In genomic region chr22:29947410-29948387, GRCh38 we compare ENCODE assay signal across 20 cellular contexts.
DNase-seq lines count a peak whose midpoint lies in the region; ATAC-seq lines count a peak whose summit lies in the region.
"Had no signal": no experiment of that assay in that cellular context is flagged by ENCODE, and none has a peak within 500 bp of the region (broad histone marks: within the 10 kb centered on the region; RNA-seq: fewer than 3 reads in every experiment).

No MANE protein-coding gene starts in this region.

- no peak overlapping the region for H3K23ac ChIP-seq in mesenchymal stem cell (ENCODE audit: low read length in 2 of 2)

- H3K4me3 Mint-ChIP-seq in central memory CD8-positive, alpha-beta T cell: no peak overlapping the region
- H3K4me3 Mint-ChIP-seq: activated T-helper 1 cell treated with anti-CD3 and anti-CD28 coated beads, Interleukin-12 subunit alpha, Interleukin-12 subunit beta, Interleukin-2, Interleukin-4 antibody, amounts not matched to agents 30 ng/mL and 10 ng/mL and 1 ng/mL, durations not matched to agents 14 hours and 24 hours and 36 hours; naive thymus-derived CD8-positive, alpha-beta T cell had no signal

- no peak overlapping the region for H2AK5ac ChIP-seq in mesenchymal stem cell (ENCODE audit: low read length, severe bottlenecking)

- WGBS in mesenchymal stem cell: 89% methylated on average over 1 of the region's 4 CpGs

- DNase-seq in AG08395 (ENCODE audit: low spot score): peak; percentile 26
- DNase-seq in central memory CD8-positive, alpha-beta T cell (ENCODE audit: low spot score in 2 of 2): no peak
- no peak for DNase-seq in mesenchymal stem cell
- no peak for DNase-seq in stimulated activated naive CD4-positive, alpha-beta T cell treated with Interleukin-2 at 50 U/mL for 16 hours (lab: John Stamatoyannopoulos, UW)
- DNase-seq in central memory CD4-positive, alpha-beta T cell: no peak
- DNase-seq: activated CD4-positive, alpha-beta T cell treated with anti-CD3 and anti-CD28 coated beads, Interleukin-2, amount 50 U/mL, for 1 hour; anterior cingulate cortex; COR-L47; HCEC 1CT; head of caudate nucleus; left lung; naive thymus-derived CD8-positive, alpha-beta T cell; NCI-H2081; NCI-H82; small intestine had no signal

- no peaks in the 10 kb centered on the region for H3K36me3 ChIP-seq in HUES6 (ENCODE audit: control insufficient read depth, insufficient read depth, low read length)
- no peaks in the 10 kb centered on the region for H3K36me3 ChIP-seq in mesenchymal stem cell (ENCODE audit: control insufficient read depth in 1 of 2, insufficient read depth in 2 of 2, low read depth in 1 of 2, low read length in 2 of 2)
- H3K36me3 ChIP-seq: left lung had no signal

- H2BK5ac ChIP-seq in mesenchymal stem cell (ENCODE audit: low read depth, low read length, poor library complexity, severe bottlenecking): no peak overlapping the region

- no peak overlapping the region for H4K91ac ChIP-seq in mesenchymal stem cell (ENCODE audit: low read length)

- H3K36me3 Mint-ChIP-seq in central memory CD8-positive, alpha-beta T cell (ENCODE audit: insufficient read depth): peaks cover 4% of the 10 kb centered on the region

- no peaks in the 10 kb centered on the region for H3K27me3 ChIP-seq in HUES6 (ENCODE audit: control insufficient read depth, insufficient read depth, low read length)
- H3K27me3 ChIP-seq in mesenchymal stem cell (ENCODE audit: control insufficient read depth in 1 of 2, insufficient read depth in 1 of 2, low read length in 2 of 2): no peaks in the 10 kb centered on the region
- H3K27me3 ChIP-seq: left lung had no signal

- no peak overlapping the region for H4K8ac ChIP-seq in mesenchymal stem cell (ENCODE audit: low read length)

- H3K27me3 Mint-ChIP-seq in central memory CD8-positive, alpha-beta T cell: no peaks in the 10 kb centered on the region
- H3K27me3 Mint-ChIP-seq: naive thymus-derived CD8-positive, alpha-beta T cell had no signal

- H3K4me1 ChIP-seq in HUES6 (ENCODE audit: control insufficient read depth, insufficient read depth, low read length) (peaks cover 38% of the 10 kb centered on the region), mesenchymal stem cell (ENCODE audit: control insufficient read depth, insufficient read depth, low read depth, low read length) (peaks cover 1% of the 10 kb centered on the region)

- peaks cover 60% of the 10 kb centered on the region for H3K4me1 Mint-ChIP-seq in central memory CD8-positive, alpha-beta T cell

- no peak overlapping the region for H3K18ac ChIP-seq in mesenchymal stem cell (ENCODE audit: low read depth in 1 of 2, low read length in 2 of 2)

- ATAC-seq in central memory CD8-positive, alpha-beta T cell (replicated peaks; ENCODE audit: extremely low read depth, poor library complexity, severe bottlenecking): no peak
- ATAC-seq in HG03097 (IDR thresholded peaks at IDR 0.05; ENCODE audit: low FRiP score, unreplicated experiment): no peak
- ATAC-seq in HG02642 (IDR thresholded peaks at IDR 0.05; ENCODE audit: poor library complexity, unreplicated experiment): no peak
- ATAC-seq: left lung; naive thymus-derived CD8-positive, alpha-beta T cell had no signal

- H3K4me3 ChIP-seq in HUES6 (ENCODE audit: low read depth, low read length) (no peak overlapping the region), mesenchymal stem cell (ENCODE audit: insufficient read depth in 1 of 2, low read depth in 1 of 2, low read length in 2 of 2) (no peak overlapping the region)
- H3K4me3 ChIP-seq: left lung had no signal

- H3K9me3 ChIP-seq in HUES6 (ENCODE audit: control insufficient read depth, insufficient read depth, low read depth, low read length) (no peaks in the 10 kb centered on the region), mesenchymal stem cell (ENCODE audit: control insufficient read depth, low read length) (no peaks in the 10 kb centered on the region)
- H3K9me3 ChIP-seq: left lung had no signal

- no peak overlapping the region for H3K4me2 ChIP-seq in mesenchymal stem cell (ENCODE audit: low read length, poor library complexity, severe bottlenecking)

- H3K4ac ChIP-seq in mesenchymal stem cell (ENCODE audit: low read depth in 1 of 2, low read length in 2 of 2): no peak overlapping the region

- peaks cover 10% of the 10 kb centered on the region for H3K79me1 ChIP-seq in mesenchymal stem cell (replicated peaks; ENCODE audit: low read length, poor library complexity, severe bottlenecking)

- H3K27ac Mint-ChIP-seq in central memory CD8-positive, alpha-beta T cell (ENCODE audit: low read depth): peak overlapping the region; percentile 80
- H3K27ac Mint-ChIP-seq: activated T-helper 1 cell treated with anti-CD3 and anti-CD28 coated beads, Interleukin-12 subunit alpha, Interleukin-12 subunit beta, Interleukin-2, Interleukin-4 antibody, amounts not matched to agents 30 ng/mL and 10 ng/mL and 1 ng/mL, durations not matched to agents 14 hours and 24 hours and 36 hours had no signal

- H2BK15ac ChIP-seq in mesenchymal stem cell (ENCODE audit: low read depth, poor library complexity, severe bottlenecking): no peak overlapping the region

- H3K9me3 Mint-ChIP-seq in central memory CD8-positive, alpha-beta T cell: no peaks in the 10 kb centered on the region
- H3K9me3 Mint-ChIP-seq: activated T-helper 1 cell treated with anti-CD3 and anti-CD28 coated beads, Interleukin-12 subunit alpha, Interleukin-12 subunit beta, Interleukin-2, Interleukin-4 antibody, amounts not matched to agents 30 ng/mL and 10 ng/mL and 1 ng/mL, durations not matched to agents 14 hours and 24 hours and 36 hours had no signal

- H3K27ac ChIP-seq in HUES6 (ENCODE audit: low read depth, low read length): peak overlapping the region; percentile 26; the same call in 1 of the 2 replicates
- no peak overlapping the region for H3K27ac ChIP-seq in mesenchymal stem cell (ENCODE audit: low read length, poor library complexity, severe bottlenecking)
- H3K27ac ChIP-seq: left lung, RWPE1 had no signal

- H2BK120ac ChIP-seq in mesenchymal stem cell (ENCODE audit: low read depth, low read length): no peak overlapping the region

- H2AFZ ChIP-seq in mesenchymal stem cell (ENCODE audit: low read depth, low read length): no peak overlapping the region

- H3K14ac ChIP-seq in mesenchymal stem cell (ENCODE audit: low read length in 2 of 2): no peak overlapping the region

- H3K9ac ChIP-seq in HUES6 (ENCODE audit: low read length) (no peak overlapping the region), mesenchymal stem cell (ENCODE audit: low read length) (peak overlapping the region; percentile 2)

- no peak overlapping the region for H2BK12ac ChIP-seq in mesenchymal stem cell (ENCODE audit: low read length in 2 of 2)
